In the genomic region with DNA sequence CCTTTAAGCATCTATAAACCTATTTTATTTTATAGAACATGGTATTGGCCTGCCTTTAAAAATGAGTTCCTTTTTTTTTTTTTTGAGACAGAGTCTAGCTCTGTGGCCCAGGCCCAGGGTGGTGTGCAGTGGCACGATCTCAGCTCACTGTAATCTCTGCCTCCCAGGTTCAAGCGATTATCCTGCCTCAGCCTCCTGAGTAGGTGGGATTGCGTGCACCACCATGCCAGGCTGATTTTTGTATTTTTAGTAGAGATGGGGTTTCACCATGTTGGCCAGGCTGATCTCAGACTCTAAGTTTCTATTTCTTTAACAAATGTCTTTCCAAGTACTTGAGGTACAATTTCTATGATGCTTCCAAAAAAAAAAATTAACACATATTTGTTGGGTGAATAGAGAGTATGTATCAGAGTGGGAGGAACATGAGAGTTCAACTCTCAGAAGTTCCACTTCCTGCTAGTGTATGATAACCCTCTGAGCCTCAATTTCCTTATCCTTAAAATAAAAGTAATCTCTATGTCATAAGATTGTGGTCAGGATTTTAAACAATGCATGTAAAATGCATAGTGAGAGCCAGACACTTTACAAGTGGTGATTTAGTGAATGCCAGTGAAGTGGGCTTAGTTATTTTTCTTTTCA, we compare ENCODE assay signal across 10 cellular contexts.
DNase-seq lines count a peak whose midpoint lies in the region; ATAC-seq and TF ChIP-seq lines count a peak whose summit lies in the region.
"Had no signal": no experiment of that assay in that cellular context is flagged by ENCODE, and none has a peak within 500 bp of the region (broad histone marks: within the 10 kb centered on the region; RNA-seq: fewer than 3 reads in every experiment).

No MANE protein-coding gene starts in this region.

- no peak for TF ChIP-seq CTCF in glutamatergic neuron (IDR thresholded peaks at IDR 0.05; ENCODE audit: partially characterized antibody, unreplicated experiment)

- H3K9me3 Mint-ChIP-seq in T-cell: no peaks in the 10 kb centered on the region
- H3K9me3 Mint-ChIP-seq in activated naive CD8-positive, alpha-beta T cell treated with anti-CD3 and anti-CD28 coated beads, Interleukin-2, amount 10 ng/mL, durations not matched to agents 7 days and 5 days: peaks cover 6% of the 10 kb centered on the region
- H3K9me3 Mint-ChIP-seq in glutamatergic neuron (ENCODE audit: unreplicated experiment): no peaks in the 10 kb centered on the region

- ATAC-seq in T-cell (replicated peaks in 1 of 4) (peak in 3 of 4 experiments; percentile 75 to 81 (median 79)), GM19324 (IDR thresholded peaks at IDR 0.05; ENCODE audit: low FRiP score, unreplicated experiment) (no peak)
- peak; percentile 89 for ATAC-seq in activated naive CD8-positive, alpha-beta T cell treated with anti-CD3 and anti-CD28 coated beads, Interleukin-2, amount 10 ng/mL, durations not matched to agents 7 days and 5 days (ENCODE audit: low read depth)

- DNase-seq in NOMO-1 treated with DMSO at 0.1 percent for 48 hours (lab: John Stamatoyannopoulos, UW; ENCODE audit: unreplicated experiment) (peak; percentile 33), NOMO-1 treated with dmso at 0.1 percent for 144 hours (lab: John Stamatoyannopoulos, UW; ENCODE audit: unreplicated experiment) (no peak), T-cell (no peak), glutamatergic neuron (no peak), HPDE6-E6E7 (ENCODE audit: extremely low spot score) (no peak)
- DNase-seq in activated naive CD8-positive, alpha-beta T cell treated with anti-CD3 and anti-CD28 coated beads, Interleukin-2, amount 10 ng/mL, durations not matched to agents 7 days and 5 days: no peak
- DNase-seq in stimulated activated CD4-positive, alpha-beta T cell treated with anti-CD3 and anti-CD28 coated beads, Interleukin-4, amount 100 ng/mL, for 24 hours: peak; percentile 46
- DNase-seq: NCI-H2227 treated with DMSO at 0.1 percent for 48 hours, transverse colon had no signal

- POLR2A ChIA-PET in T-cell (lab: Charles Lee): no interaction called here
- POLR2A ChIA-PET in activated naive CD8-positive, alpha-beta T cell treated with anti-CD3 and anti-CD28 coated beads, Interleukin-2, amount 10 ng/mL, durations not matched to agents 7 days and 5 days (lab: Charles Lee): interaction anchor here (0.6 to 1.3 kb wide), 4 partner anchors 12 to 1002 kb away, joined by 3 to 5 read pairs (median 4); no protein-coding TSS in a partner anchor

- CTCF ChIA-PET in T-cell (lab: Charles Lee): interaction anchor here (0.6 to 1.0 kb wide), 3 partner anchors 45 to 1229 kb away, joined by 3 read pairs; no protein-coding TSS in a partner anchor

- H3K36me3 Mint-ChIP-seq in T-cell (peaks cover 4% of the 10 kb centered on the region), glutamatergic neuron (ENCODE audit: unreplicated experiment) (no peaks in the 10 kb centered on the region)
- peaks cover 19% of the 10 kb centered on the region for H3K36me3 Mint-ChIP-seq in activated naive CD8-positive, alpha-beta T cell treated with anti-CD3 and anti-CD28 coated beads, Interleukin-2, amount 10 ng/mL, durations not matched to agents 7 days and 5 days

- H3K27me3 Mint-ChIP-seq in T-cell: no peaks in the 10 kb centered on the region
- no peaks in the 10 kb centered on the region for H3K27me3 Mint-ChIP-seq in activated naive CD8-positive, alpha-beta T cell treated with anti-CD3 and anti-CD28 coated beads, Interleukin-2, amount 10 ng/mL, durations not matched to agents 7 days and 5 days
- no peaks in the 10 kb centered on the region for H3K27me3 Mint-ChIP-seq in glutamatergic neuron (ENCODE audit: unreplicated experiment)

- H3K4me1 Mint-ChIP-seq in T-cell (peaks cover 46 to 67% (median 59%) of the 10 kb centered on the region in 3 donors), glutamatergic neuron (ENCODE audit: low read depth, unreplicated experiment) (no peaks in the 10 kb centered on the region)
- H3K4me1 Mint-ChIP-seq in activated naive CD8-positive, alpha-beta T cell treated with anti-CD3 and anti-CD28 coated beads, Interleukin-2, amount 10 ng/mL, durations not matched to agents 7 days and 5 days: peaks cover 53% of the 10 kb centered on the region

- H3K4me3 Mint-ChIP-seq in T-cell: peak overlapping the region; percentile 13 to 39 (median 13)
- H3K4me3 Mint-ChIP-seq in activated naive CD8-positive, alpha-beta T cell treated with anti-CD3 and anti-CD28 coated beads, Interleukin-2, amount 10 ng/mL, durations not matched to agents 7 days and 5 days: peak overlapping the region; percentile 65
- H3K4me3 Mint-ChIP-seq in glutamatergic neuron (ENCODE audit: unreplicated experiment): no peak overlapping the region

- H3K27ac Mint-ChIP-seq in T-cell (peak overlapping the region; percentile 85 to 97), glutamatergic neuron (ENCODE audit: unreplicated experiment) (no peak overlapping the region)
- peak overlapping the region; percentile 96 for H3K27ac Mint-ChIP-seq in activated naive CD8-positive, alpha-beta T cell treated with anti-CD3 and anti-CD28 coated beads, Interleukin-2, amount 10 ng/mL, durations not matched to agents 7 days and 5 days

Comparison
In these comparisons a context has a peak if more than half of its experiments do, and no peak if none do; other contexts are left out.
1. DNase-seq: peak in NOMO-1 treated with DMSO at 0.1 percent for 48 hours (single experiment) and stimulated activated CD4-positive, alpha-beta T cell treated with anti-CD3 and anti-CD28 coated beads, Interleukin-4, amount 100 ng/mL, for 24 hours (single experiment); none in NOMO-1 treated with dmso at 0.1 percent for 144 hours (single experiment), T-cell (0 of 34), activated naive CD8-positive, alpha-beta T cell treated with anti-CD3 and anti-CD28 coated beads, Interleukin-2, amount 10 ng/mL, durations not matched to agents 7 days and 5 days (single experiment), glutamatergic neuron (single experiment) and HPDE6-E6E7 (single experiment).